11 cellular contexts compared by ENCODE assay signal in genomic region chr2:9258953-9259399, GRCh38. TPM values are rescaled to one million over a fixed set of nuclear protein-coding genes. Genes with fewer than 3 reads are reported as not detected.
DNase-seq lines count a peak whose midpoint lies in the region; ATAC-seq and TF ChIP-seq lines count a peak whose summit lies in the region.
"Had no signal": no experiment of that assay in that cellular context is flagged by ENCODE, and none has a peak within 500 bp of the region (broad histone marks: within the 10 kb centered on the region; RNA-seq: fewer than 3 reads in every experiment).

No MANE protein-coding gene starts in this region.

- no peaks in the 10 kb centered on the region for H3K27me3 ChIP-seq in BLaER1 treated with 17β-estradiol and CSF1 and Interleukin-3, amounts not matched to agents 10 nM and 100 nM
- H3K27me3 ChIP-seq in gastrocnemius medialis, result no peaks in the 10 kb centered on the region
- H3K27me3 ChIP-seq: BE2C had no signal

- peaks cover 0 to 4% (median 0%) of the 10 kb centered on the region in 11 experiments; a peak in 1 of 22 replicates for H3K36me3 ChIP-seq in BLaER1 treated with 17β-estradiol and CSF1 and Interleukin-3, amounts not matched to agents 10 nM and 100 nM
- H3K36me3 ChIP-seq in gastrocnemius medialis, result no peaks in the 10 kb centered on the region
- H3K36me3 ChIP-seq: BE2C had no signal

- H3K4me3 ChIP-seq in BLaER1 treated with 17β-estradiol and CSF1 and Interleukin-3, amounts not matched to agents 10 nM and 100 nM, result peak overlapping the region; percentile 23 to 62 (median 45); a peak in 16 of 20 replicates
- no peak overlapping the region for H3K4me3 ChIP-seq in gastrocnemius medialis

- in situ Hi-C loops in gastrocnemius medialis (cut with MboI; ENCODE audit: low sequenced_read_pairs in 4 of 4), result no loop called here

- H3K4me2 ChIP-seq in BLaER1 treated with 17β-estradiol and CSF1 and Interleukin-3, amounts not matched to agents 10 nM and 100 nM, result peak overlapping the region; percentile 82 to 97 (median 93)

- peak in 1 of 2 donors; percentile 43 for ATAC-seq in gastrocnemius medialis
- no peak for ATAC-seq in HG02973 (IDR thresholded peaks at IDR 0.05; ENCODE audit: unreplicated experiment)
- ATAC-seq in T-helper 17 cell, result no peak

- H3K27ac Mint-ChIP-seq in T-helper 17 cell, result no peak overlapping the region

- peak overlapping the region; percentile 74 to 90 (median 78); a peak in 21 of 22 replicates for H3K27ac ChIP-seq in BLaER1 treated with 17β-estradiol and CSF1 and Interleukin-3, amounts not matched to agents 10 nM and 100 nM
- peak overlapping the region; percentile 7 to 83 (median 74) for H3K27ac ChIP-seq in gastrocnemius medialis

- H3K9me3 ChIP-seq in BLaER1 treated with 17β-estradiol and CSF1 and Interleukin-3, amounts not matched to agents 10 nM and 100 nM (replicated peaks in 1 of 11), result no peaks in the 10 kb centered on the region
- H3K9me3 ChIP-seq in gastrocnemius medialis (no peaks in the 10 kb centered on the region), T-helper 17 cell (ENCODE audit: control insufficient read depth, low read length, poor library complexity, severe bottlenecking) (no peaks in the 10 kb centered on the region)
- H3K9me3 ChIP-seq: BE2C had no signal

- H4K20me1 ChIP-seq in BLaER1 treated with 17β-estradiol and CSF1 and Interleukin-3, amounts not matched to agents 10 nM and 100 nM, result peaks cover 0 to 87% (median 9%) of the 10 kb centered on the region in 11 experiments; a peak in 13 of 22 replicates

- peak; percentile 50 for DNase-seq in cerebellar cortex (ENCODE audit: low spot score)
- DNase-seq in hepatic stellate cell (ENCODE audit: low spot score), result peak; percentile 50
- no peak for DNase-seq in gastrocnemius medialis
- no peak for DNase-seq in cerebellum (ENCODE audit: low spot score)
- no peak for DNase-seq in NCI-H2029 (lab: John Stamatoyannopoulos, UW)
- no peak for DNase-seq in T-helper 17 cell
- DNase-seq: activated T-cell treated with anti-CD3 and anti-CD28 coated beads, Interleukin-2, amount 50 U/mL, for 1 hour; BE2C; NCI-H1436 had no signal

- intact Hi-C loops in gastrocnemius medialis (cut with DNase I; ENCODE audit: low total_unique reads), result loop anchor here (5.0 kb wide), 1 partner anchor 52 kb away; the partner anchor contains the start of gene ASAP2

- no peak for TF ChIP-seq CTCF in gastrocnemius medialis (IDR thresholded peaks at IDR 0.05 in 4 of 5, conservative IDR thresholded peaks at IDR 0.05 in 1 of 5)

- H3K4me1 Mint-ChIP-seq in T-helper 17 cell, result peaks cover 10% of the 10 kb centered on the region

- no peak for TF ChIP-seq POLR2A in gastrocnemius medialis (IDR thresholded peaks at IDR 0.05)

- H3K4me3 Mint-ChIP-seq in T-helper 17 cell, result no peak overlapping the region

- no peaks in the 10 kb centered on the region for H3K36me3 Mint-ChIP-seq in T-helper 17 cell (ENCODE audit: low read depth)

- H3K9ac ChIP-seq in BLaER1 treated with 17β-estradiol and CSF1 and Interleukin-3, amounts not matched to agents 10 nM and 100 nM, result peak overlapping the region; percentile 50 to 79 (median 71); a peak in 21 of 22 replicates

- H3K4me1 ChIP-seq in BLaER1 treated with 17β-estradiol and CSF1 and Interleukin-3, amounts not matched to agents 10 nM and 100 nM, result peaks cover 83 to 97% (median 91%) of the 10 kb centered on the region in 10 experiments
- H3K4me1 ChIP-seq in gastrocnemius medialis, result peaks cover 38 to 52% of the 10 kb centered on the region in 2 donors

- H3K27me3 Mint-ChIP-seq in T-helper 17 cell, result peaks cover 44% of the 10 kb centered on the region

RNA-seq across cellular contexts. Expression of gene ASAP2, which starts 52.4 kb away (rescaled TPM):
- total RNA-seq in gastrocnemius medialis (1 to 10 TPM; 1.9 to 4.0 (median 3.4) TPM), cerebellum (61.2 TPM), T-helper 17 cell (10 to 100 TPM in 1 of 2 donors, under 1 TPM in 1; 0.75 to 14.8 TPM)

Comparison
In these comparisons a context has a peak if more than half of its experiments do, and no peak if none do; other contexts are left out.
1. H3K4me3 ChIP-seq: peak in BLaER1 treated with 17β-estradiol and CSF1 and Interleukin-3, amounts not matched to agents 10 nM and 100 nM (10 of 10); none in gastrocnemius medialis (0 of 4).
2. DNase-seq: peak in cerebellar cortex (single experiment) and hepatic stellate cell (single experiment); none in gastrocnemius medialis (0 of 2), cerebellum (single experiment), NCI-H2029 (single experiment) and T-helper 17 cell (0 of 3).